Comparison of ENCODE assay signal across 10 cellular contexts in the genomic region with DNA sequence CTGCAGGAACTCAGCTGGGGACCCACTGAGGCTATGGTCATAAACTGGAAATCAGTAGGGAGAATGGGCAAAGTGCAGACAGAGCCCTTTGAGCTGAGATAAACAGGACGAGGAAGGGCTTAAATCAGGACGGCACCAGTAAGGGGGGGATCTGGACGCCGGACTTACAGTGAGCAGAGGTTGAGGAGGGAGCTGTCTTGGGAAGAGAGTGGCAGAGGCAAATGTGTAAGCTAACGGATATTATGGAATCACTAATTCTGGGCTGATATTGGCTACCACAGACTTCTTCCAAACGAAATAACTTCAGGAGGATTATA. TPM values are rescaled to one million over a fixed set of nuclear protein-coding genes. Genes with fewer than 3 reads are reported as not detected.
DNase-seq lines count a peak whose midpoint lies in the region; ATAC-seq lines count a peak whose summit lies in the region.
"Had no signal": no experiment of that assay in that cellular context is flagged by ENCODE, and none has a peak within 500 bp of the region (broad histone marks: within the 10 kb centered on the region; RNA-seq: fewer than 3 reads in every experiment).

No MANE protein-coding gene starts in this region.

- no peaks in the 10 kb centered on the region for H3K9me3 ChIP-seq in neuron (ENCODE audit: low read length)
- H3K9me3 ChIP-seq in aorta (ENCODE audit: control insufficient read depth, low read length) = no peaks in the 10 kb centered on the region

- ATAC-seq in Right ventricle myocardium inferior = peak; percentile 20
- ATAC-seq in left cardiac atrium = peak; percentile 36 to 45
- peak; percentile 46 for ATAC-seq in aorta (ENCODE audit: low FRiP score)
- ATAC-seq in HG03025 (IDR thresholded peaks at IDR 0.05; ENCODE audit: low FRiP score, unreplicated experiment) = no peak

- H3K4me1 ChIP-seq in neuron (ENCODE audit: insufficient read depth, low read length) = no peaks in the 10 kb centered on the region
- peaks cover 0 to 3% of the 10 kb centered on the region in 2 donors for H3K4me1 ChIP-seq in aorta (ENCODE audit: control insufficient read depth in 1 of 2, insufficient read depth in 2 of 2, low read length in 2 of 2)

- no peaks in the 10 kb centered on the region for H3K36me3 ChIP-seq in neuron (ENCODE audit: insufficient read depth, low read length)
- H3K36me3 ChIP-seq in aorta (ENCODE audit: control insufficient read depth in 1 of 2, insufficient read depth in 2 of 2, low read length in 1 of 2) = no peaks in the 10 kb centered on the region

- H3K27ac ChIP-seq in aorta (ENCODE audit: low read depth in 1 of 2, low read length in 2 of 2) = peak overlapping the region; percentile 74 to 75

- intact Hi-C loops in Right ventricle myocardium inferior (cut with DNase I) = loop anchor here (5.0 kb wide), 1 partner anchor 70 kb away; the partner anchor contains the start of gene TTLL4
- intact Hi-C loops in cardiac septum (cut with DNase I) = loop anchor here (5.0 kb wide), 1 partner anchor 70 kb away; the partner anchor contains the start of gene TTLL4
- intact Hi-C loops in left cardiac atrium (cut with DNase I) = no loop called here
- intact Hi-C loops in aorta (cut with DNase I) = loop anchor here in 1 of 2 donors (10.0 kb wide), 2 partner anchors 48 to 52 kb away; partner anchors contain the start of gene PRKAG3

- no peak for DNase-seq in Right ventricle myocardium inferior (ENCODE audit: missing footprints)
- no peak for DNase-seq in cardiac septum (ENCODE audit: low spot score)
- no peak for DNase-seq in left cardiac atrium
- DNase-seq in aorta = no peak
- no peak for DNase-seq in NAMALWA (ENCODE audit: low spot score)
- DNase-seq in islet precursor cell = no peak

- WGBS in aorta, 2 donors = 4% methylated on average over 6 of the region's 6 CpGs

- H3K4me3 ChIP-seq in neuron (ENCODE audit: low read length) (peak overlapping the region; percentile 34), aorta (ENCODE audit: low read length in 2 of 2) (peak overlapping the region; percentile 64 to 73)

- no peaks in the 10 kb centered on the region for H3K27me3 ChIP-seq in neuron (ENCODE audit: insufficient read depth, low read length)
- no peaks in the 10 kb centered on the region for H3K27me3 ChIP-seq in aorta (ENCODE audit: control insufficient read depth in 1 of 2, insufficient read depth in 2 of 2, low read length in 1 of 2)

- no peak overlapping the region for H2AFZ ChIP-seq in neuron (ENCODE audit: low read depth, low read length)

RNA-seq across cellular contexts. Expression of gene CYP27A1, which starts 0.5 kb away (rescaled TPM):
- 12.5 TPM for total RNA-seq in Right ventricle myocardium inferior
- 5.2 TPM for total RNA-seq in cardiac septum
- 10 to 100 TPM; 13.8 to 17.4 TPM for total RNA-seq in left cardiac atrium
- 10 to 100 TPM; 31.9 to 50.6 TPM for total RNA-seq in aorta
- 10 to 100 TPM; 19.3 to 40.4 TPM for polyA plus RNA-seq in aorta

RNA-seq across cellular contexts. Expression of gene PRKAG3, which starts 49.1 kb away (rescaled TPM):
- total RNA-seq in Right ventricle myocardium inferior = not detected
- total RNA-seq in cardiac septum = 0.13 TPM
- under 1 TPM; 0.10 to 0.18 TPM for total RNA-seq in left cardiac atrium
- 1 to 10 TPM in 1 of 2 donors, under 1 TPM in 1; 0.19 to 1.0 TPM for total RNA-seq in aorta
- under 1 TPM; 0.13 to 0.20 TPM for polyA plus RNA-seq in aorta
- total RNA-seq: T-helper 2 cell treated with Interferon-gamma antibody and Interleukin-4, amounts not matched to agents 100 ng/mL and 5 ng/mL, for 36 hours had no signal
- polyA plus RNA-seq: keratinocyte had no signal

Comparison
In these comparisons a context has a peak if more than half of its experiments do, and no peak if none do; other contexts are left out.
1. intact Hi-C loops: an anchor here in Right ventricle myocardium inferior (5.0 kb wide) and cardiac septum (5.0 kb wide); none called in left cardiac atrium.